Comparison of ENCODE assay signal across 1 cellular context in genomic region chr10:78441704-78442103, GRCh38.
A peak's percentile ranks its signal among the peaks of the same experiment; 100 is the strongest.
TF ChIP-seq lines count a peak whose summit lies in the region.

No MANE protein-coding gene starts in this region.

TF ChIP-seq in K562, 482 proteins besides CTCF, POLR2A, EP300 and RAD21 (continued from another document and continues in another):
- TF ChIP-seq GTF3C2 (IDR thresholded peaks at IDR 0.05; ENCODE audit: borderline replicate concordance, extremely low read depth, insufficient read length) (no peak), HNRNPLL (IDR thresholded peaks at IDR 0.05; ENCODE audit: low read depth, low read length, poor library complexity, severe bottlenecking) (no peak), SMARCB1 (IDR thresholded peaks at IDR 0.05; ENCODE audit: insufficient read length, low read depth) (no peak), GTF2E2 (tag; IDR thresholded peaks at IDR 0.05) (no peak), FOSL1 (tag; conservative IDR thresholded peaks at IDR 0.05) (no peak), GMEB1 (CRISPR knock-in tag; IDR thresholded peaks at IDR 0.05) (no peak), TRIM24 (IDR thresholded peaks at IDR 0.05) (peak; percentile 69 to 87; a peak in 2 of 4 replicates), MAFF (IDR thresholded peaks at IDR 0.05; ENCODE audit: low read length) (no peak), ZNF232 (CRISPR knock-in tag; IDR thresholded peaks at IDR 0.05) (no peak), CBX3 (IDR thresholded peaks at IDR 0.05; ENCODE audit: borderline replicate concordance in 1 of 2, low read length in 2 of 2) (no peak), SRSF1 (IDR thresholded peaks at IDR 0.05; ENCODE audit: low read depth, low read length) (no peak), TCF15 (CRISPR knock-in tag; IDR thresholded peaks at IDR 0.05) (no peak), MTA3 (IDR thresholded peaks at IDR 0.05; ENCODE audit: borderline replicate concordance) (no peak), THAP12 (CRISPR knock-in tag; IDR thresholded peaks at IDR 0.05) (no peak), HMG20B (CRISPR knock-in tag; IDR thresholded peaks at IDR 0.05) (no peak), TAF7 (tag; IDR thresholded peaks at IDR 0.05) (no peak), KLF13 (tag; IDR thresholded peaks at IDR 0.05; ENCODE audit: borderline replicate concordance, low read depth) (no peak), BRCA1 (IDR thresholded peaks at IDR 0.05) (no peak), BRCA1 (CRISPR knock-in tag; IDR thresholded peaks at IDR 0.05) (no peak), SMARCC2 (IDR thresholded peaks at IDR 0.05; ENCODE audit: low read depth) (no peak), ZNF511 (CRISPR knock-in tag; IDR thresholded peaks at IDR 0.05) (no peak), TCF7L2 (IDR thresholded peaks at IDR 0.05; ENCODE audit: low read depth, low read length) (no peak), HNRNPUL1 (IDR thresholded peaks at IDR 0.05; ENCODE audit: low read length) (no peak), PKNOX1 (IDR thresholded peaks at IDR 0.05) (peak; percentile 87), MXD1 (CRISPR knock-in tag; IDR thresholded peaks at IDR 0.05; ENCODE audit: borderline replicate concordance, poor library complexity, severe bottlenecking) (no peak), HIVEP1 (CRISPR knock-in tag; IDR thresholded peaks at IDR 0.05) (no peak), FOS (IDR thresholded peaks at IDR 0.05; ENCODE audit: extremely low read depth, insufficient read length) (no peak), ZBTB5 (IDR thresholded peaks at IDR 0.05) (no peak), RHOXF2B (CRISPR knock-in tag; conservative IDR thresholded peaks at IDR 0.05) (no peak), ARID1B (IDR thresholded peaks at IDR 0.05) (no peak; the same call in 1 of the 2 replicates), JUND (IDR thresholded peaks at IDR 0.05; ENCODE audit: borderline replicate concordance, low read depth, low read length) (0 out of 2 replicates have a peak, but pooled peaks have one; percentile 21), JUND (tag; IDR thresholded peaks at IDR 0.05; ENCODE audit: borderline replicate concordance, low read depth, low read length) (no peak), HOMEZ (CRISPR knock-in tag; IDR thresholded peaks at IDR 0.05) (no peak), ZNF655 (CRISPR knock-in tag; IDR thresholded peaks at IDR 0.05) (no peak), ATF7 (IDR thresholded peaks at IDR 0.05) (peak; percentile 52; the same call in 1 of the 2 replicates), BMI1 (IDR thresholded peaks at IDR 0.05; ENCODE audit: low read length) (no peak), ZBTB12 (CRISPR knock-in tag; IDR thresholded peaks at IDR 0.05) (no peak), HDAC6 (IDR thresholded peaks at IDR 0.05; ENCODE audit: low read depth, low read length) (no peak), ZNF140 (CRISPR knock-in tag; IDR thresholded peaks at IDR 0.05) (no peak), ZNF282 (CRISPR knock-in tag; IDR thresholded peaks at IDR 0.05) (no peak), GABPA (tag; conservative IDR thresholded peaks at IDR 0.05; ENCODE audit: low read depth) (peak; percentile 53; the same call in 1 of the 2 replicates), NELFE (IDR thresholded peaks at IDR 0.05; ENCODE audit: insufficient read depth, insufficient read length) (no peak), JUN (IDR thresholded peaks at IDR 0.05; ENCODE audit: borderline replicate concordance, low read depth, low read length) (0 out of 2 replicates have a peak, but pooled peaks have one; percentile 25), JUN (CRISPR knock-in tag; IDR thresholded peaks at IDR 0.05; ENCODE audit: borderline replicate concordance) (no peak), SMARCE1 (IDR thresholded peaks at IDR 0.05) (no peak), ZFP91 (CRISPR knock-in tag; IDR thresholded peaks at IDR 0.05) (no peak), ZNF778 (CRISPR knock-in tag; IDR thresholded peaks at IDR 0.05) (no peak), CTBP1 (IDR thresholded peaks at IDR 0.05; ENCODE audit: borderline replicate concordance) (peak; percentile 39; the same call in 1 of the 2 replicates), KLF1 (tag; IDR thresholded peaks at IDR 0.05) (no peak)
